In the genomic region with DNA sequence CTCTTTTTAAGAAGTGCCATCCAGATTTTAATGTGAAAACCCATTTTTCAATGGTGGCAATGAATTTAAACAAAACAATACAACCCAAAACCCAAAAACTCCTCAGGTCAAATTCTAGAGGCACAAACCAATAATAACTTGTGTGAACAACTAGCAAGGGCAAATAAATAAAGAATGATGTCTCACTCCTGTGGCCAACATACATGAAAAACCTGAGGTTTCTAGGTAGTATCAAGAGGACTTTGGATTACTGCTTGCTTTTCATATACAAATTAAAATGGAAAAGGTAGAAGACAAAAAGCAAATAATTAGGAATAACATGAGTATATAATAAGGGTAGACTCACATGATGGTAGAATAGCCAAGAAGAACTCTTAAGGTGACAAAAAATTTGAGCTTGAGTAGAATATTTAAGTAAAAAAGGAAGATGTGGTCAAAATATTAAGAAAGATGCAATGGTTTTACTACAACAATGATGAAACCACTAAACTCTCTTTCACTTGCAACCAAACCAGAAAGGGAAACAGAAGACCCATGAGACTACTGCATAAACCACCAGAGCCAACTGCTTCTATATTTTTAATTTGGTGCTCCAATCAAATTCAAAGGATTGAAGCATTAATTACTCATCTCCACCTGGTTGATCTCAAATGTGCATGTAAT, we compare ENCODE assay signal across 10 cellular contexts.
DNase-seq lines count a peak whose midpoint lies in the region; ATAC-seq and TF ChIP-seq lines count a peak whose summit lies in the region.
"Had no signal": no experiment of that assay in that cellular context is flagged by ENCODE, and none has a peak within 500 bp of the region (broad histone marks: within the 10 kb centered on the region; RNA-seq: fewer than 3 reads in every experiment).

No MANE protein-coding gene starts in this region.

- POLR2A ChIA-PET in GM10248 (lab: Yijun Ruan, JAX), result no interaction called here

- ATAC-seq in GM19467 (IDR thresholded peaks at IDR 0.05; ENCODE audit: unreplicated experiment) (peak; percentile 89), HG03066 (IDR thresholded peaks at IDR 0.05; ENCODE audit: low read depth, unreplicated experiment) (peak; percentile 94)

- CTCF ChIA-PET in GM10248 (lab: Yijun Ruan, JAX), result interaction anchor here (1.1 to 2.0 kb wide), 3 partner anchors 13 to 246 kb away, joined by 3 to 8 read pairs (median 3); no protein-coding TSS in a partner anchor

- intact Hi-C loops in posterior cingulate gyrus (cut with DNase I), result no loop called here

- peak; percentile 28 for DNase-seq in GM10248 (ENCODE audit: extremely low spot score)
- DNase-seq in SIG-M5 (lab: John Stamatoyannopoulos, UW), result peak; percentile 51
- DNase-seq in UCSD-AML1 (lab: John Stamatoyannopoulos, UW; ENCODE audit: unreplicated experiment), result no peak
- DNase-seq in NCI-H2227 treated with DMSO at 0.1 percent for 48 hours (lab: John Stamatoyannopoulos, UW), result no peak
- DNase-seq in COLO829 (ENCODE audit: low spot score), result no peak
- DNase-seq in posterior cingulate gyrus, result no peak
- DNase-seq: mammary epithelial cell, NCI-H1694 had no signal

- no peak for TF ChIP-seq CTCF in GM10248 (IDR thresholded peaks at IDR 0.05; ENCODE audit: control extremely low read depth, extremely low read depth, low read depth, missing control alignments)

Comparison
In these comparisons a context has a peak if more than half of its experiments do, and no peak if none do; other contexts are left out.
1. DNase-seq: peak in GM10248 (single experiment) and SIG-M5 (single experiment); none in UCSD-AML1 (single experiment), NCI-H2227 treated with DMSO at 0.1 percent for 48 hours (single experiment), COLO829 (single experiment) and posterior cingulate gyrus (0 of 10).